ENCODE assay signal across 2 cellular contexts in the genomic region with DNA sequence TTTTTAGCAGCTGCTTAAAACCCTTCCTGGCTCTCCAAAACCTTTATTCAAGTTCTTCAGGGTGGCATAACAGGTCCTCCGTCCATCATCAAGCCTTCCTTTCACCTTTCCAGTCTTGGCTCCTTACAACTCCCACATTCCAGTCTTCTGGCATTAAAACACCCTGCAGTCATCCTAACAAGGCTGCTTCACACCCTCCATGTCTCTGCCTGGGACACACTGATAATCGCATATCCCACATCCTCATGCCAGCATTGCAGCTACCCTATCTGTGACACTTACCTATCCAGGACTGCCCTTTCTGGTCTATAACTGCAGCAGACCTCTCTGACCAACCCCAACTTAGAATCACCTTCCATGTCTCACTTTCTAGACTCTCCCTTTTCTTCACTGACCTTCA.
TF ChIP-seq lines count a peak whose summit lies in the region.

No MANE protein-coding gene starts in this region.

TF ChIP-seq in HEK293, 187 proteins besides CTCF, POLR2A, EP300 and RAD21:
- TF ChIP-seq ZNF521 (tag by site-specific recombination; IDR thresholded peaks at IDR 0.05) (no peak), ZNF837 (tag by site-specific recombination; IDR thresholded peaks at IDR 0.05) (no peak), PRDM1 (tag by site-specific recombination; IDR thresholded peaks at IDR 0.05) (peak; percentile 60; the same call in 1 of the 2 replicates), ZNF600 (tag by site-specific recombination; IDR thresholded peaks at IDR 0.05) (peak; percentile 36; the same call in 1 of the 2 replicates)

TF ChIP-seq in GM12878, 131 proteins besides CTCF, POLR2A, EP300 and RAD21:
- TF ChIP-seq POLR2AphosphoS5 (IDR thresholded peaks at IDR 0.05; ENCODE audit: low read length) = 0 out of 2 replicates have a peak, but pooled peaks have one; percentile 26
- TF ChIP-seq ZNF592 (IDR thresholded peaks at IDR 0.05) = no peak
- TF ChIP-seq ATF3 (IDR thresholded peaks at IDR 0.05; ENCODE audit: borderline replicate concordance, extremely low read depth, low read depth, low read length) = no peak
- TF ChIP-seq JUND (IDR thresholded peaks at IDR 0.05; ENCODE audit: low read depth, low read length) = no peak
- no peak for TF ChIP-seq NR2F1 (conservative IDR thresholded peaks at IDR 0.05)
